ENCODE assay signal across 8 cellular contexts in genomic region chr15:98873441-98874218, GRCh38.
DNase-seq lines count a peak whose midpoint lies in the region; ATAC-seq and TF ChIP-seq lines count a peak whose summit lies in the region.

No MANE protein-coding gene starts in this region.

- no peak for TF ChIP-seq CTCF in AG09309 (IDR thresholded peaks at IDR 0.05; ENCODE audit: control insufficient read depth, insufficient read depth, low read depth, low read length, missing control alignments)
- no peak for TF ChIP-seq CTCF in Panc1 (IDR thresholded peaks at IDR 0.05)
- no peak for TF ChIP-seq CTCF in fibroblast of pulmonary artery (IDR thresholded peaks at IDR 0.05; ENCODE audit: low read length, missing control alignments)
- no peak for TF ChIP-seq CTCF in thoracic aorta (IDR thresholded peaks at IDR 0.05)

- H3K27me3 ChIP-seq in Panc1 (ENCODE audit: control insufficient read depth, insufficient read depth, low read length): no peaks in the 10 kb centered on the region
- no peaks in the 10 kb centered on the region for H3K27me3 ChIP-seq in thoracic aorta (replicated peaks; ENCODE audit: insufficient read depth)

- CTCF ChIA-PET in Panc1 (lab: Charles Lee): interaction anchor here (0.6 to 0.9 kb wide), 3 partner anchors 8 to 175 kb away, joined by 3 read pairs; no protein-coding TSS in a partner anchor

- H3K27ac ChIP-seq in Panc1 (ENCODE audit: low read length) (peak overlapping the region; percentile 93), thoracic aorta (peak overlapping the region; percentile 82 to 91)

- POLR2A ChIA-PET in Panc1 (lab: Charles Lee): interaction anchor here (0.6 kb wide), 2 partner anchors 141 to 242 kb away, joined by 7 to 8 read pairs; no protein-coding TSS in a partner anchor

- ATAC-seq in GM21723 (IDR thresholded peaks at IDR 0.05; ENCODE audit: unreplicated experiment) (peak; percentile 47), Panc1 (peak; percentile 95), thoracic aorta (ENCODE audit: insufficient number of reproducible peaks, low FRiP score, low read depth) (no peak), HG02970 (IDR thresholded peaks at IDR 0.05; ENCODE audit: low FRiP score, unreplicated experiment) (no peak)

- intact Hi-C loops in Panc1 (cut with micrococcal nuclease; ENCODE audit: unreplicated experiment): no loop called here

- peak overlapping the region; percentile 7 for H3K4me3 ChIP-seq in AG09309 (ENCODE audit: control insufficient read depth, low read depth, low read length)
- H3K4me3 ChIP-seq in Panc1 (ENCODE audit: low read depth in 2 of 2, low read length in 2 of 2): peak overlapping the region; percentile 6 to 18; a peak in 3 of 4 replicates
- H3K4me3 ChIP-seq in fibroblast of pulmonary artery (replicated peaks; ENCODE audit: low read depth, low read length): no peak overlapping the region
- peak overlapping the region; percentile 36 for H3K4me3 ChIP-seq in thoracic aorta

- H3K9me3 ChIP-seq in Panc1 (ENCODE audit: control insufficient read depth, insufficient read depth, low read depth, low read length) (no peaks in the 10 kb centered on the region), thoracic aorta (no peaks in the 10 kb centered on the region)

- H3K4me1 ChIP-seq in Panc1 (ENCODE audit: control insufficient read depth, insufficient read depth, low read length) (peaks cover 76% of the 10 kb centered on the region), thoracic aorta (ENCODE audit: control insufficient read depth in 1 of 2, low read depth in 2 of 2) (peaks cover 58 to 96% of the 10 kb centered on the region in 2 donors)

- H3K36me3 ChIP-seq in Panc1 (ENCODE audit: control insufficient read depth, insufficient read depth, low read length) (no peaks in the 10 kb centered on the region), thoracic aorta (no peaks in the 10 kb centered on the region)

- peak; percentile 66 for DNase-seq in AG09309 (ENCODE audit: low read depth)
- no peak for DNase-seq in Panc1 (ENCODE audit: low read depth, low spot score)
- peak; percentile 53 for DNase-seq in fibroblast of pulmonary artery (ENCODE audit: low read depth)
- no peak for DNase-seq in thoracic aorta (ENCODE audit: low spot score)
- DNase-seq in stimulated activated CD4-positive, alpha-beta T cell treated with anti-CD3 and anti-CD28 coated beads, Interleukin-4, amount 100 ng/mL, for 1 hour: no peak
- DNase-seq in stimulated activated CD4-positive, alpha-beta T cell treated with anti-CD3 and anti-CD28 coated beads, Interleukin-15, amount 100 ng/mL, for 24 hours: no peak

- in situ Hi-C loops in Panc1 (cut with HindIII; ENCODE audit: low pct_unique_long_range_greater_than_20kb, low sequenced_read_pairs): no loop called here

- no TSS peak for BruUV-seq in Panc1 (replicated peaks; lab: Mats Ljungman, UMichigan)

Comparison
In these comparisons a context has a peak if more than half of its experiments do, and no peak if none do; other contexts are left out.
1. DNase-seq: peak in AG09309 (single experiment) and fibroblast of pulmonary artery (single experiment); none in Panc1 (single experiment), thoracic aorta (single experiment), stimulated activated CD4-positive, alpha-beta T cell treated with anti-CD3 and anti-CD28 coated beads, Interleukin-4, amount 100 ng/mL, for 1 hour (single experiment) and stimulated activated CD4-positive, alpha-beta T cell treated with anti-CD3 and anti-CD28 coated beads, Interleukin-15, amount 100 ng/mL, for 24 hours (single experiment).
2. ATAC-seq: peak in GM21723 (single experiment) and Panc1 (single experiment); none in thoracic aorta (single experiment) and HG02970 (single experiment).